26 cellular contexts compared by ENCODE assay signal in genomic region chr11:24516658-24517057, GRCh38. TPM values are rescaled to one million over a fixed set of nuclear protein-coding genes. Genes with fewer than 3 reads are reported as not detected.
"Had no signal": no experiment of that assay in that cellular context is flagged by ENCODE, and none has a peak within 500 bp of the region (broad histone marks: within the 10 kb centered on the region; RNA-seq: fewer than 3 reads in every experiment).

No MANE protein-coding gene starts in this region.

- H3K4me3 ChIP-seq: body of pancreas, colonic mucosa, esophagus squamous epithelium, gastroesophageal sphincter, heart right ventricle had no signal

- H3K27ac ChIP-seq: body of pancreas, colonic mucosa, epithelial cell of prostate, esophagus squamous epithelium, gastroesophageal sphincter, heart right ventricle had no signal

- ATAC-seq: activated T-cell treated with anti-CD3 and anti-CD28 coated beads, Interleukin-2, amount 50 U/mL, for 4 hours; activated T-helper 17 cell treated with anti-CD3 and anti-CD28 coated beads, Interleukin-2, amount 50 U/mL, for 72 hours; body of pancreas; gastroesophageal sphincter; heart right ventricle had no signal

- H3K27me3 ChIP-seq: body of pancreas, colonic mucosa, esophagus squamous epithelium, gastroesophageal sphincter, heart right ventricle had no signal

- DNase-seq: activated CD4-positive, alpha-beta memory T cell treated with anti-CD3 and anti-CD28 coated beads, Interleukin-2, amount 10 ng/mL, durations not matched to agents 7 days and 5 days; activated CD4-positive, alpha-beta T cell treated with anti-CD3 and anti-CD28 coated beads for 1 hour; activated CD4-positive, alpha-beta T cell treated with anti-CD3 and anti-CD28 coated beads for 4 hours; activated CD4-positive, alpha-beta T cell treated with anti-CD3 and anti-CD28 coated beads, Interleukin-2, amount 10 ng/mL, durations not matched to agents 7 days and 5 days; activated CD4-positive, alpha-beta T cell treated with anti-CD3 and anti-CD28 coated beads, Interleukin-2, amount 50 U/mL, for 4 hours; activated effector memory CD4-positive, alpha-beta T cell treated with Interleukin-2 at 50 U/mL for 16 hours; activated gamma-delta T cell treated with Interleukin-2 at 50 U/mL for 16 hours; activated naive CD4-positive, alpha-beta T cell treated with anti-CD3 and anti-CD28 coated beads, Interleukin-2, amount 50 U/mL, for 16 hours; activated naive CD4-positive, alpha-beta T cell treated with Interleukin-2 at 50 U/mL for 16 hours; activated T-cell treated with anti-CD3 and anti-CD28 coated beads, Interleukin-2, amount 50 U/mL, for 4 hours; amniotic stem cell; aorta; body of pancreas; central memory CD4-positive, alpha-beta T cell; cerebellar nuclear complex; colonic mucosa; effector CD8-positive, alpha-beta T cell; esophagus squamous epithelium; foreskin melanocyte; heart right ventricle; T-helper 2 cell had no signal

- H3K9me3 ChIP-seq: body of pancreas, colonic mucosa, esophagus squamous epithelium, gastroesophageal sphincter had no signal

- H3K4me1 ChIP-seq: body of pancreas, colonic mucosa, esophagus squamous epithelium, gastroesophageal sphincter, heart right ventricle had no signal

- H3K36me3 ChIP-seq: colonic mucosa, esophagus squamous epithelium, gastroesophageal sphincter, heart right ventricle had no signal

RNA-seq across cellular contexts. Expression of gene LUZP2, which starts 19.8 kb away (rescaled TPM):
- total RNA-seq: activated CD4-positive, alpha-beta memory T cell treated with anti-CD3 and anti-CD28 coated beads, Interleukin-2, amount 10 ng/mL, durations not matched to agents 7 days and 5 days; activated CD4-positive, alpha-beta T cell treated with anti-CD3 and anti-CD28 coated beads, Interleukin-2, amount 10 ng/mL, durations not matched to agents 7 days and 5 days; activated T-cell treated with anti-CD3 and anti-CD28 coated beads, Interleukin-2, amount 50 U/mL, for 4 hours; activated T-helper 17 cell treated with anti-CD3 and anti-CD28 coated beads, Interleukin-2, amount 50 U/mL, for 72 hours; dermis microvascular lymphatic vessel endothelial cell; T-helper 1 cell treated with Interleukin-12 subunit alpha and Interleukin-12 subunit beta and Interleukin-4 antibody, amounts not matched to agents 30 ng/mL and 1 ng/mL, for 36 hours had no signal
